In the genomic region with DNA sequence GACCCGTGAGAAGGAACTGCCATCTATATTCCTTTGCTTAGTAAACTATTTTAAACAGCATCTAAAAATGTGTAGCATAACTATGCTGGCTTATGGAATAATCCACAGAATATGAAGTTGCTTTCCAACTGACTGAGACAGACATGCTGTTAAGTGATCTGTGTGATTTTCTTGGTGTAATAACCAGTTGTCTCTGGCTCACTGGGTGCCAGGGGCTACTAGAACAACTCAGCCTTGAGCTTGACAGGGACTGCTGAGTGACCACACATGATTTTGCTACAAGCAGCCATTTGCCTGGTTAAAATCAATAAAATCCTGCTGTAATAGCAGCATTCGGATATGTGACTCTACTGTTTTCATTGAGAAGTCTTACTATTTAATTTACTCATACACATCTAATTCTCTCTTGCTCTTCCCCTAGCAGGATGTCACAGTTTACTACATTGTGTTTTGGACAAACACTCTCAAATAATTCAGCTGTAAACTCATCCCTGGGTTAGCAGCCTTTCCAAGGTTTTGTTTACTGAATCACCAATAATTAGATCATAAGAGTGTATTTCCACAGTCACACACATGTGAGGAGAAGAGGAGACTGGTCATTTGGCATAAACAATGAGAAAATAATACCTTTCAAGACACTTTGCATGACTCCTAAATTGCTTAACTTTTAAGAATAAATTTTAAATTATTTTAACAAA, we compare ENCODE assay signal across 20 cellular contexts.
DNase-seq lines count a peak whose midpoint lies in the region; ATAC-seq and TF ChIP-seq lines count a peak whose summit lies in the region.
"Had no signal": no experiment of that assay in that cellular context is flagged by ENCODE, and none has a peak within 500 bp of the region (broad histone marks: within the 10 kb centered on the region; RNA-seq: fewer than 3 reads in every experiment).

No MANE protein-coding gene starts in this region.

- no peak overlapping the region for H3K27ac Mint-ChIP-seq in WTC11
- H3K27ac Mint-ChIP-seq: activated CD4-positive, alpha-beta T cell treated with anti-CD3 and anti-CD28 coated beads, Interleukin-2, amount 10 ng/mL, durations not matched to agents 7 days and 5 days; activated naive CD8-positive, alpha-beta T cell treated with anti-CD3 and anti-CD28 coated beads, Interleukin-2, amount 50 U/mL, for 24 hours; HFFc6 had no signal

- POLR2A ChIA-PET in HEK293T (lab: Yijun Ruan, JAX) (interaction anchor here (1.2 kb wide), 1 partner anchor 31 kb away, joined by 3 read pairs; no protein-coding TSS in a partner anchor), WTC11 (lab: Charles Lee) (interaction anchor here (0.5 kb wide), 1 partner anchor 73 kb away, joined by 3 read pairs; no protein-coding TSS in a partner anchor)

- H3K27me3 Mint-ChIP-seq in WTC11 (ENCODE audit: low read depth) = no peaks in the 10 kb centered on the region
- H3K27me3 Mint-ChIP-seq: activated CD4-positive, alpha-beta T cell treated with anti-CD3 and anti-CD28 coated beads, Interleukin-2, amount 10 ng/mL, durations not matched to agents 7 days and 5 days; activated naive CD8-positive, alpha-beta T cell treated with anti-CD3 and anti-CD28 coated beads, Interleukin-2, amount 50 U/mL, for 24 hours had no signal

- no peak for TF ChIP-seq CTCF in WTC11 (IDR thresholded peaks at IDR 0.05)

- ATAC-seq in WTC11 = peak; percentile 30; the same call in 1 of the 2 replicates
- no peak for ATAC-seq in GM21390 (IDR thresholded peaks at IDR 0.05; ENCODE audit: unreplicated experiment)
- ATAC-seq: activated naive CD8-positive, alpha-beta T cell treated with anti-CD3 and anti-CD28 coated beads, Interleukin-2, amount 50 U/mL, for 24 hours; K562; sciatic nerve had no signal

- H3K36me3 Mint-ChIP-seq in WTC11 = no peaks in the 10 kb centered on the region

- no peak overlapping the region for H3K4me3 Mint-ChIP-seq in WTC11
- H3K4me3 Mint-ChIP-seq: activated CD4-positive, alpha-beta T cell treated with anti-CD3 and anti-CD28 coated beads, Interleukin-2, amount 10 ng/mL, durations not matched to agents 7 days and 5 days; activated naive CD8-positive, alpha-beta T cell treated with anti-CD3 and anti-CD28 coated beads, Interleukin-2, amount 50 U/mL, for 24 hours; HFFc6 had no signal

- DNase-seq in HEK293T (ENCODE audit: extremely low spot score) (peak; percentile 58), NCI-H1694 treated with DMSO at 0.1 percent for 48 hours (lab: John Stamatoyannopoulos, UW) (peak; percentile 46), WTC11 (ENCODE audit: low spot score) (no peak), myocyte (ENCODE audit: low read depth) (peak; percentile 21), NCI-H187 (lab: John Stamatoyannopoulos, UW) (no peak), putamen (ENCODE audit: low spot score) (no peak)
- DNase-seq in activated CD4-positive, alpha-beta T cell treated with anti-CD3 and anti-CD28 coated beads, Interleukin-2, amount 50 U/mL, for 48 hours = no peak
- DNase-seq: activated CD4-positive, alpha-beta T cell treated with anti-CD3 and anti-CD28 coated beads, Interleukin-2, amount 10 ng/mL, durations not matched to agents 7 days and 5 days; activated naive CD8-positive, alpha-beta T cell treated with anti-CD3 and anti-CD28 coated beads, Interleukin-2, amount 50 U/mL, for 24 hours; AML-193; central memory CD4-positive, alpha-beta T cell; GDM1; HFFc6; mammary epithelial cell; NCI-H187 treated with DMSO at 0.1 percent for 48 hours; SK-N-SH; stimulated activated CD4-positive, alpha-beta T cell treated with anti-CD3 and anti-CD28 coated beads, Interleukin-4, amount 100 ng/mL, for 4 hours had no signal

- CTCF ChIA-PET in HEK293T (lab: Yijun Ruan, JAX) (interaction anchor here (0.7 kb wide), 1 partner anchor 434 kb away, joined by 3 read pairs; no protein-coding TSS in a partner anchor), WTC11 (lab: Charles Lee) (no interaction called here)

- peaks cover 42% of the 10 kb centered on the region for H3K4me1 Mint-ChIP-seq in WTC11
- H3K4me1 Mint-ChIP-seq: activated CD4-positive, alpha-beta T cell treated with anti-CD3 and anti-CD28 coated beads, Interleukin-2, amount 10 ng/mL, durations not matched to agents 7 days and 5 days; activated naive CD8-positive, alpha-beta T cell treated with anti-CD3 and anti-CD28 coated beads, Interleukin-2, amount 50 U/mL, for 24 hours had no signal

- no peaks in the 10 kb centered on the region for H3K9me3 Mint-ChIP-seq in WTC11
- H3K9me3 Mint-ChIP-seq: activated CD4-positive, alpha-beta T cell treated with anti-CD3 and anti-CD28 coated beads, Interleukin-2, amount 10 ng/mL, durations not matched to agents 7 days and 5 days; HFFc6 had no signal

TF ChIP-seq in HEK293T, 16 proteins besides CTCF, POLR2A, EP300 and RAD21:
- TF ChIP-seq, protein P1, sequence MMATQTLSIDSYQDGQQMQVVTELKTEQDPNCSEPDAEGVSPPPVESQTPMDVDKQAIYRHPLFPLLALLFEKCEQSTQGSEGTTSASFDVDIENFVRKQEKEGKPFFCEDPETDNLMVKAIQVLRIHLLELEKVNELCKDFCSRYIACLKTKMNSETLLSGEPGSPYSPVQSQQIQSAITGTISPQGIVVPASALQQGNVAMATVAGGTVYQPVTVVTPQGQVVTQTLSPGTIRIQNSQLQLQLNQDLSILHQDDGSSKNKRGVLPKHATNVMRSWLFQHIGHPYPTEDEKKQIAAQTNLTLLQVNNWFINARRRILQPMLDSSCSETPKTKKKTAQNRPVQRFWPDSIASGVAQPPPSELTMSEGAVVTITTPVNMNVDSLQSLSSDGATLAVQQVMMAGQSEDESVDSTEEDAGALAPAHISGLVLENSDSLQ (IDR thresholded peaks at IDR 0.05) = peak; percentile 56
- TF ChIP-seq L3MBTL2 (conservative IDR thresholded peaks at IDR 0.05) = no peak

TF ChIP-seq in WTC11, 78 proteins besides CTCF, POLR2A, EP300 and RAD21 (continues in another document):
- TF ChIP-seq, protein P2, sequence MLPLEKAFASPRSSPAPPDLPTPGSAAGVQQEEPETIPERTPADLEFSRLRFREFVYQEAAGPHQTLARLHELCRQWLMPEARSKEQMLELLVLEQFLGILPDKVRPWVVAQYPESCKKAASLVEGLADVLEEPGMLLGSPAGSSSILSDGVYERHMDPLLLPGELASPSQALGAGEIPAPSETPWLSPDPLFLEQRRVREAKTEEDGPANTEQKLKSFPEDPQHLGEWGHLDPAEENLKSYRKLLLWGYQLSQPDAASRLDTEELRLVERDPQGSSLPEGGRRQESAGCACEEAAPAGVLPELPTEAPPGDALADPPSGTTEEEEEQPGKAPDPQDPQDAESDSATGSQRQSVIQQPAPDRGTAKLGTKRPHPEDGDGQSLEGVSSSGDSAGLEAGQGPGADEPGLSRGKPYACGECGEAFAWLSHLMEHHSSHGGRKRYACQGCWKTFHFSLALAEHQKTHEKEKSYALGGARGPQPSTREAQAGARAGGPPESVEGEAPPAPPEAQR (CRISPR knock-in tag; IDR thresholded peaks at IDR 0.05) = no peak
- TF ChIP-seq NR2C2 (CRISPR knock-in tag; IDR thresholded peaks at IDR 0.05) (no peak), CBFB (CRISPR knock-in tag; IDR thresholded peaks at IDR 0.05; ENCODE audit: low read depth) (no peak), GABPB1 (CRISPR knock-in tag; IDR thresholded peaks at IDR 0.05) (no peak)
- TF ChIP-seq, protein P3, sequence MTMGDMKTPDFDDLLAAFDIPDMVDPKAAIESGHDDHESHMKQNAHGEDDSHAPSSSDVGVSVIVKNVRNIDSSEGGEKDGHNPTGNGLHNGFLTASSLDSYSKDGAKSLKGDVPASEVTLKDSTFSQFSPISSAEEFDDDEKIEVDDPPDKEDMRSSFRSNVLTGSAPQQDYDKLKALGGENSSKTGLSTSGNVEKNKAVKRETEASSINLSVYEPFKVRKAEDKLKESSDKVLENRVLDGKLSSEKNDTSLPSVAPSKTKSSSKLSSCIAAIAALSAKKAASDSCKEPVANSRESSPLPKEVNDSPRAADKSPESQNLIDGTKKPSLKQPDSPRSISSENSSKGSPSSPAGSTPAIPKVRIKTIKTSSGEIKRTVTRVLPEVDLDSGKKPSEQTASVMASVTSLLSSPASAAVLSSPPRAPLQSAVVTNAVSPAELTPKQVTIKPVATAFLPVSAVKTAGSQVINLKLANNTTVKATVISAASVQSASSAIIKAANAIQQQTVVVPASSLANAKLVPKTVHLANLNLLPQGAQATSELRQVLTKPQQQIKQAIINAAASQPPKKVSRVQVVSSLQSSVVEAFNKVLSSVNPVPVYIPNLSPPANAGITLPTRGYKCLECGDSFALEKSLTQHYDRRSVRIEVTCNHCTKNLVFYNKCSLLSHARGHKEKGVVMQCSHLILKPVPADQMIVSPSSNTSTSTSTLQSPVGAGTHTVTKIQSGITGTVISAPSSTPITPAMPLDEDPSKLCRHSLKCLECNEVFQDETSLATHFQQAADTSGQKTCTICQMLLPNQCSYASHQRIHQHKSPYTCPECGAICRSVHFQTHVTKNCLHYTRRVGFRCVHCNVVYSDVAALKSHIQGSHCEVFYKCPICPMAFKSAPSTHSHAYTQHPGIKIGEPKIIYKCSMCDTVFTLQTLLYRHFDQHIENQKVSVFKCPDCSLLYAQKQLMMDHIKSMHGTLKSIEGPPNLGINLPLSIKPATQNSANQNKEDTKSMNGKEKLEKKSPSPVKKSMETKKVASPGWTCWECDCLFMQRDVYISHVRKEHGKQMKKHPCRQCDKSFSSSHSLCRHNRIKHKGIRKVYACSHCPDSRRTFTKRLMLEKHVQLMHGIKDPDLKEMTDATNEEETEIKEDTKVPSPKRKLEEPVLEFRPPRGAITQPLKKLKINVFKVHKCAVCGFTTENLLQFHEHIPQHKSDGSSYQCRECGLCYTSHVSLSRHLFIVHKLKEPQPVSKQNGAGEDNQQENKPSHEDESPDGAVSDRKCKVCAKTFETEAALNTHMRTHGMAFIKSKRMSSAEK (CRISPR knock-in tag; IDR thresholded peaks at IDR 0.05; ENCODE audit: borderline replicate concordance) = no peak

Comparison
In these comparisons a context has a peak if more than half of its experiments do, and no peak if none do; other contexts are left out.
1. DNase-seq: peak in HEK293T (single experiment), NCI-H1694 treated with DMSO at 0.1 percent for 48 hours (single experiment) and myocyte (single experiment); none in WTC11 (single experiment), NCI-H187 (0 of 2), activated CD4-positive, alpha-beta T cell treated with anti-CD3 and anti-CD28 coated beads, Interleukin-2, amount 50 U/mL, for 48 hours (0 of 2) and putamen (single experiment).